ENCODE assay signal across 20 cellular contexts in the genomic region with DNA sequence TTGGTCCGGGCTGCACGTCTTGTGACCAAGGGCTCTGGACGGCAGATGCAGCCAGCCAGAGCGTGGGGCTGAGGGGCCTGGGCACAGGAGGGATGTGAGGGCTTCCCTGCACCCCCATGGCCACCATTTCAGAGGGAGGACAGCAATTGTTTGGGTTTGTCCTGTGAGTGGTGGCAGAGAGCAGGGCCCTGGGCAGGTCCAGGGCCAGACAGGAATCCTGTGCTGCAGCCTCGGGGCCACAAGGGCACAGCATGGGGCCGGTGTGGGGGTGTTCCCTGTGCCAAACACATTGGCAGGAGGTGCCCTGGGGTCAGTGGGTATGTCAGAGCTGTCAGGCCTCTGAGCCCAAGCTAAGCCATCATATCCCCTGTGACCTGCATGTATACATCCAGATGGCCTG. TPM values are rescaled to one million over a fixed set of nuclear protein-coding genes. Genes with fewer than 3 reads are reported as not detected.
DNase-seq lines count a peak whose midpoint lies in the region; ATAC-seq, FAIRE-seq and TF ChIP-seq lines count a peak whose summit lies in the region.
"Had no signal": no experiment of that assay in that cellular context is flagged by ENCODE, and none has a peak within 500 bp of the region (broad histone marks: within the 10 kb centered on the region; RNA-seq: fewer than 3 reads in every experiment).

No MANE protein-coding gene starts in this region.

- TF ChIP-seq RAD21 in A549 (conservative IDR thresholded peaks at IDR 0.05 in 1 of 2, IDR thresholded peaks at IDR 0.05 in 1 of 2) = no peak

- no peak for TF ChIP-seq EP300 in A549 (IDR thresholded peaks at IDR 0.05)

- peak; percentile 56 to 64 for ATAC-seq in A549
- ATAC-seq in HG02623 (IDR thresholded peaks at IDR 0.05; ENCODE audit: unreplicated experiment) = no peak
- ATAC-seq in GM21576 (IDR thresholded peaks at IDR 0.05; ENCODE audit: unreplicated experiment) = no peak
- ATAC-seq: CD8-positive, alpha-beta T cell had no signal

- peaks cover 30% of the 10 kb centered on the region for H3K9me3 ChIP-seq in A549

- no peak overlapping the region for H3K4me3 ChIP-seq in A549
- H3K4me3 ChIP-seq: BLaER1 treated with 17β-estradiol and CSF1 and Interleukin-3, amounts not matched to agents 10 nM and 100 nM had no signal

- CTCF ChIA-PET in A549 (lab: Yijun Ruan, JAX) = interaction anchor here (1.3 kb wide), 1 partner anchor 11 kb away, joined by 5 read pairs; no protein-coding TSS in a partner anchor

- H3K27ac ChIP-seq in A549 = no peak overlapping the region
- H3K27ac ChIP-seq: BLaER1 treated with 17β-estradiol and CSF1 and Interleukin-3, amounts not matched to agents 10 nM and 100 nM; C4-2B had no signal

- no peak for TF ChIP-seq CTCF in A549 (IDR thresholded peaks at IDR 0.05)

- FAIRE-seq in A549 (lab: Jason Lieb, UNC) = no peak
- FAIRE-seq: A204.1, D721Med, G401.6, GM12891, GM19239 had no signal

- DNase-seq in A549 (ENCODE audit: low read depth in 1 of 2, low spot score in 1 of 2) (no peak), AG08396 (ENCODE audit: low spot score) (peak; percentile 5), mesenteric fat pad (ENCODE audit: low spot score) (peak; percentile 64)
- no peak for DNase-seq in stimulated activated CD4-positive, alpha-beta T cell treated with anti-CD3 and anti-CD28 coated beads, Interleukin-2, amount 100 ng/mL, for 48 hours
- DNase-seq: 8988T; Caco-2; Calu3; CD4-positive, alpha-beta T cell; CD8-positive, alpha-beta T cell; DMS79 treated with DMSO at 0.1 percent for 48 hours; GF-D8 had no signal

- POLR2A ChIA-PET in A549 (lab: Yijun Ruan, JAX) = no interaction called here

- WGBS in A549 (ENCODE audit: missing lambda C conversion rate) = 17% methylated on average over 5 of the region's 6 CpGs

- H3K4me2 ChIP-seq in A549 = no peak overlapping the region
- H3K4me2 ChIP-seq: BLaER1 treated with 17β-estradiol and CSF1 and Interleukin-3, amounts not matched to agents 10 nM and 100 nM had no signal

- no peak for TF ChIP-seq POLR2A in A549 (IDR thresholded peaks at IDR 0.05; ENCODE audit: low read length)

- H3K4me1 ChIP-seq in A549 = no peaks in the 10 kb centered on the region
- H3K4me1 ChIP-seq: BLaER1 treated with 17β-estradiol and CSF1 and Interleukin-3, amounts not matched to agents 10 nM and 100 nM; Caco-2 had no signal

TF ChIP-seq in A549, 52 proteins besides CTCF, POLR2A, EP300 and RAD21:
- TF ChIP-seq EHMT2 (IDR thresholded peaks at IDR 0.05; ENCODE audit: low read depth) = no peak
- no peak for TF ChIP-seq JUN (IDR thresholded peaks at IDR 0.05)
- TF ChIP-seq HOXB5 (CRISPR knock-in tag; IDR thresholded peaks at IDR 0.05) = no peak
- no peak for TF ChIP-seq KDM5A (IDR thresholded peaks at IDR 0.05)
- no peak for TF ChIP-seq RARB (CRISPR knock-in tag; IDR thresholded peaks at IDR 0.05)
- TF ChIP-seq MYC (IDR thresholded peaks at IDR 0.05; ENCODE audit: borderline replicate concordance, low read length) = no peak
- TF ChIP-seq NPAS2 (CRISPR knock-in tag; IDR thresholded peaks at IDR 0.05; ENCODE audit: borderline replicate concordance) = no peak
- no peak for TF ChIP-seq FOXS1 (CRISPR knock-in tag; IDR thresholded peaks at IDR 0.05)
- TF ChIP-seq HDAC2 (IDR thresholded peaks at IDR 0.05) = no peak
- no peak for TF ChIP-seq HOXB13 (CRISPR knock-in tag; IDR thresholded peaks at IDR 0.05; ENCODE audit: low read depth)
- TF ChIP-seq ZSCAN20 (CRISPR knock-in tag; IDR thresholded peaks at IDR 0.05) = no peak
- no peak for TF ChIP-seq BHLHE40 (IDR thresholded peaks at IDR 0.05; ENCODE audit: low read depth, low read length)
- TF ChIP-seq, protein P1, sequence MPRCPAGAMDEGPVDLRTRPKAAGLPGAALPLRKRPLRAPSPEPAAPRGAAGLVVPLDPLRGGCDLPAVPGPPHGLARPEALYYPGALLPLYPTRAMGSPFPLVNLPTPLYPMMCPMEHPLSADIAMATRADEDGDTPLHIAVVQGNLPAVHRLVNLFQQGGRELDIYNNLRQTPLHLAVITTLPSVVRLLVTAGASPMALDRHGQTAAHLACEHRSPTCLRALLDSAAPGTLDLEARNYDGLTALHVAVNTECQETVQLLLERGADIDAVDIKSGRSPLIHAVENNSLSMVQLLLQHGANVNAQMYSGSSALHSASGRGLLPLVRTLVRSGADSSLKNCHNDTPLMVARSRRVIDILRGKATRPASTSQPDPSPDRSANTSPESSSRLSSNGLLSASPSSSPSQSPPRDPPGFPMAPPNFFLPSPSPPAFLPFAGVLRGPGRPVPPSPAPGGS (IDR thresholded peaks at IDR 0.05) = no peak
- TF ChIP-seq, protein P2, sequence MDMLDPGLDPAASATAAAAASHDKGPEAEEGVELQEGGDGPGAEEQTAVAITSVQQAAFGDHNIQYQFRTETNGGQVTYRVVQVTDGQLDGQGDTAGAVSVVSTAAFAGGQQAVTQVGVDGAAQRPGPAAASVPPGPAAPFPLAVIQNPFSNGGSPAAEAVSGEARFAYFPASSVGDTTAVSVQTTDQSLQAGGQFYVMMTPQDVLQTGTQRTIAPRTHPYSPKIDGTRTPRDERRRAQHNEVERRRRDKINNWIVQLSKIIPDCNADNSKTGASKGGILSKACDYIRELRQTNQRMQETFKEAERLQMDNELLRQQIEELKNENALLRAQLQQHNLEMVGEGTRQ (IDR thresholded peaks at IDR 0.05) = no peak
- no peak for TF ChIP-seq TFCP2L1 (CRISPR knock-in tag; IDR thresholded peaks at IDR 0.05)
- no peak for TF ChIP-seq HES2 (IDR thresholded peaks at IDR 0.05)
- no peak for TF ChIP-seq NFE2L2 (conservative IDR thresholded peaks at IDR 0.05; ENCODE audit: low read length)
- no peak for TF ChIP-seq CBX2 (IDR thresholded peaks at IDR 0.05; ENCODE audit: borderline replicate concordance, low read depth)
- TF ChIP-seq CHD2 (IDR thresholded peaks at IDR 0.05; ENCODE audit: low read length, partially characterized antibody) = no peak

RNA-seq across cellular contexts. Expression of gene WTIP, which starts 32.2 kb away (rescaled TPM):
- polyA plus RNA-seq in A549 (2011; rRNA removed) = 18.8 and 22.0 TPM in 2 replicates
- polyA plus RNA-seq in A549 (2012; cell fraction: cytosol; rRNA removed) = 24.6 and 37.8 TPM in 2 replicates
- 31.1 and 32.6 TPM in 2 replicates for polyA plus RNA-seq in A549 (2012; cell fraction: nucleus; rRNA removed)
- 18.8 to 21.2 TPM (median 21.2 TPM) in 3 replicates for polyA plus RNA-seq in A549 (2017; fragmentation: RNase III; extraction: RNeasy Plus Mini Kit Qiagen cat#74134 plus additional on column Dnase treatment)
- 54.4 and 58.2 TPM in 2 replicates for polyA minus RNA-seq in A549 (2011; rRNA and poly(A)+ RNA removed)
- 25.3 TPM for total RNA-seq in mesenteric fat pad

Comparison
In these comparisons a context has a peak if more than half of its experiments do, and no peak if none do; other contexts are left out.
1. ATAC-seq: peak in A549 (2 of 2); none in HG02623 (single experiment) and GM21576 (single experiment).
2. DNase-seq: peak in AG08396 (single experiment) and mesenteric fat pad (single experiment); none in A549 (0 of 2) and stimulated activated CD4-positive, alpha-beta T cell treated with anti-CD3 and anti-CD28 coated beads, Interleukin-2, amount 100 ng/mL, for 48 hours (0 of 2).